In genomic region chr3:158789592-158789991, GRCh38 we compare ENCODE assay signal across 1 cellular context.
TF ChIP-seq lines count a peak whose summit lies in the region.

No MANE protein-coding gene starts in this region.

TF ChIP-seq in GM12878, 131 proteins besides CTCF, POLR2A, EP300 and RAD21 (continued from another document):
- no peak for TF ChIP-seq BCL3 (IDR thresholded peaks at IDR 0.05; ENCODE audit: borderline replicate concordance, insufficient read depth, low read depth, low read length, poor library complexity, severe bottlenecking)
- no peak for TF ChIP-seq ZZZ3 (IDR thresholded peaks at IDR 0.05; ENCODE audit: control insufficient read depth, insufficient read length, low read depth)
- no peak for TF ChIP-seq SUZ12 (IDR thresholded peaks at IDR 0.05; ENCODE audit: unreplicated experiment)
- no peak for TF ChIP-seq RB1 (IDR thresholded peaks at IDR 0.05; ENCODE audit: borderline replicate concordance)
- TF ChIP-seq NR2C2 (IDR thresholded peaks at IDR 0.05; ENCODE audit: borderline replicate concordance, control insufficient read depth, insufficient read length, low read depth), result no peak
- no peak for TF ChIP-seq CEBPZ (IDR thresholded peaks at IDR 0.05; ENCODE audit: low read depth, low read length)
- TF ChIP-seq EED (IDR thresholded peaks at IDR 0.05; ENCODE audit: low read depth), result no peak
- TF ChIP-seq HDGF (IDR thresholded peaks at IDR 0.05), result no peak
- no peak for TF ChIP-seq RCOR1 (conservative IDR thresholded peaks at IDR 0.05; ENCODE audit: low read depth, low read length)
- TF ChIP-seq RELB (IDR thresholded peaks at IDR 0.05; ENCODE audit: low read depth), result no peak
- no peak for TF ChIP-seq ZBTB11 (CRISPR knock-in tag; IDR thresholded peaks at IDR 0.05)
- no peak for TF ChIP-seq MEF2A (IDR thresholded peaks at IDR 0.05; ENCODE audit: insufficient read depth, low read depth, low read length)
- no peak for TF ChIP-seq MEF2B (IDR thresholded peaks at IDR 0.05; ENCODE audit: partially characterized antibody, poor library complexity, severe bottlenecking)
